ENCODE assay signal across 22 cellular contexts in the genomic region with DNA sequence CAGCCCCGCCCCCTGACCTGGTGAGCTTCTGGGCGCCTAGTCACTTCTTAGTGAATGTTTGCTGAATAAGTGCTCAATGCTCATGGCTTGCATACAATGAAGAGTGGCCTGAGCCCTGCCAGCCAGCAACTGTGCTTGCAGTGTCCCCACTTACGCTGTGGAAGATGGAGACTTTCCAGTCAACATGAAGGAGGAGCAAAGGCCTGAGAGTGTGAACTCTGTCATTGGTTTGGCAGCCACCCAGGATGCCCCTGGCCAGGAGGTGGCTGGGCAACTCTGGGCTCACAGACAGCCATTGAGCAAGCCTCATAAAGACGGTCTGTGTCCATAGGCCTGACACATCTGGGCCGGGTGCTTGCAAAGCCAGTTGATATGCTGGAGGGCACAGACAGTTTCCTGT.
A peak's percentile ranks its signal among the peaks of the same experiment; 100 is the strongest.
DNase-seq lines count a peak whose midpoint lies in the region; ATAC-seq and TF ChIP-seq lines count a peak whose summit lies in the region.
"Had no signal": no experiment of that assay in that cellular context is flagged by ENCODE, and none has a peak within 500 bp of the region (broad histone marks: within the 10 kb centered on the region; RNA-seq: fewer than 3 reads in every experiment).

No MANE protein-coding gene starts in this region.

- H3K36me3 ChIP-seq in right atrium auricular region, result no peaks in the 10 kb centered on the region
- no peaks in the 10 kb centered on the region for H3K36me3 ChIP-seq in heart right ventricle
- no peaks in the 10 kb centered on the region for H3K36me3 ChIP-seq in right lobe of liver
- no peaks in the 10 kb centered on the region for H3K36me3 ChIP-seq in aorta (ENCODE audit: control insufficient read depth in 1 of 2, insufficient read depth in 2 of 2, low read length in 1 of 2)
- H3K36me3 ChIP-seq: ascending aorta, upper lobe of right lung had no signal

- H3K9me3 ChIP-seq in right atrium auricular region (no peaks in the 10 kb centered on the region), heart right ventricle (peaks cover 0 to 5% (median 0%) of the 10 kb centered on the region in 11 donors), right lobe of liver (no peaks in the 10 kb centered on the region), aorta (ENCODE audit: control insufficient read depth, low read length) (no peaks in the 10 kb centered on the region)
- H3K9me3 ChIP-seq: ascending aorta, upper lobe of right lung had no signal

- H3K27ac ChIP-seq in right atrium auricular region (no peak overlapping the region), heart right ventricle (no peak overlapping the region), right lobe of liver (peak overlapping the region in 1 of 3 donors; percentile 41), aorta (ENCODE audit: low read depth in 1 of 2, low read length in 2 of 2) (no peak overlapping the region)
- H3K27ac ChIP-seq: 22Rv1, ascending aorta, upper lobe of right lung had no signal

- DNase-seq in right atrium auricular region (ENCODE audit: low spot score) (peak; percentile 50), heart right ventricle (no peak), epithelial cell of esophagus (ENCODE audit: low read depth) (peak; percentile 39), right lobe of liver (peak; percentile 65 to 91 (median 89)), aorta (no peak)
- no peak for DNase-seq in activated CD8-positive, alpha-beta memory T cell treated with anti-CD3 and anti-CD28 coated beads for 24 hours
- no peak for DNase-seq in activated naive CD8-positive, alpha-beta T cell treated with anti-CD3 and anti-CD28 coated beads for 36 hours
- DNase-seq: activated CD4-positive, alpha-beta memory T cell treated with anti-CD3 and anti-CD28 coated beads, Interleukin-2, amount 10 ng/mL, durations not matched to agents 7 days and 5 days; activated CD4-positive, CD25-positive, alpha-beta regulatory T cell; activated naive CD4-positive, alpha-beta T cell; activated T-cell treated with anti-CD3 and anti-CD28 coated beads, Interleukin-2, amount 50 U/mL, for 1 hour; HCEC 1CT; left ventricle myocardium superior; NCI-H1694; stimulated activated naive CD4-positive, alpha-beta T cell treated with Interleukin-2 at 50 U/mL for 16 hours; T-helper 9 cell; upper lobe of right lung had no signal

- no peak overlapping the region for H3K27ac Mint-ChIP-seq in activated naive CD8-positive, alpha-beta T cell treated with anti-CD3 and anti-CD28 coated beads for 36 hours
- H3K27ac Mint-ChIP-seq: activated CD4-positive, alpha-beta memory T cell treated with anti-CD3 and anti-CD28 coated beads, Interleukin-2, amount 10 ng/mL, durations not matched to agents 7 days and 5 days; B cell had no signal

- no peaks in the 10 kb centered on the region for H3K4me1 Mint-ChIP-seq in activated naive CD8-positive, alpha-beta T cell treated with anti-CD3 and anti-CD28 coated beads for 36 hours
- H3K4me1 Mint-ChIP-seq: activated CD4-positive, alpha-beta memory T cell treated with anti-CD3 and anti-CD28 coated beads, Interleukin-2, amount 10 ng/mL, durations not matched to agents 7 days and 5 days; B cell had no signal

- WGBS in heart right ventricle, 2 donors, result 87 to 89% methylated on average over 5 of the region's 5 CpGs
- WGBS in right lobe of liver (ENCODE audit: insufficient coverage, low coverage, low lambda C conversion rate, missing lambda C conversion rate), result 63% methylated on average over 2 of the region's 5 CpGs
- 75 to 93% methylated on average over 5 of the region's 5 CpGs for WGBS in aorta, 2 donors

- no peaks in the 10 kb centered on the region for H3K36me3 Mint-ChIP-seq in activated naive CD8-positive, alpha-beta T cell treated with anti-CD3 and anti-CD28 coated beads for 36 hours

- H3K4me3 ChIP-seq in right atrium auricular region, result no peak overlapping the region
- no peak overlapping the region for H3K4me3 ChIP-seq in heart right ventricle
- no peak overlapping the region for H3K4me3 ChIP-seq in epithelial cell of esophagus (ENCODE audit: low read length)
- H3K4me3 ChIP-seq in right lobe of liver, result no peak overlapping the region
- H3K4me3 ChIP-seq in aorta (ENCODE audit: low read length in 2 of 2), result no peak overlapping the region
- H3K4me3 ChIP-seq: ascending aorta, upper lobe of right lung had no signal

- H3K9me3 Mint-ChIP-seq in activated naive CD8-positive, alpha-beta T cell treated with anti-CD3 and anti-CD28 coated beads for 36 hours, result no peaks in the 10 kb centered on the region
- H3K9me3 Mint-ChIP-seq: activated CD4-positive, alpha-beta memory T cell treated with anti-CD3 and anti-CD28 coated beads, Interleukin-2, amount 10 ng/mL, durations not matched to agents 7 days and 5 days had no signal

- TF ChIP-seq CTCF in right atrium auricular region (IDR thresholded peaks at IDR 0.05), result no peak
- TF ChIP-seq CTCF in heart right ventricle (IDR thresholded peaks at IDR 0.05), result no peak
- TF ChIP-seq CTCF in epithelial cell of esophagus (IDR thresholded peaks at IDR 0.05; ENCODE audit: insufficient read depth, low read depth, low read length, missing control alignments), result no peak
- TF ChIP-seq CTCF in right lobe of liver (IDR thresholded peaks at IDR 0.05), result no peak

- no peaks in the 10 kb centered on the region for H3K4me1 ChIP-seq in right atrium auricular region
- H3K4me1 ChIP-seq in heart right ventricle, result no peaks in the 10 kb centered on the region
- peaks cover 0 to 23% (median 0%) of the 10 kb centered on the region in 4 donors for H3K4me1 ChIP-seq in right lobe of liver
- H3K4me1 ChIP-seq in aorta (ENCODE audit: control insufficient read depth in 1 of 2, insufficient read depth in 2 of 2, low read length in 2 of 2), result no peaks in the 10 kb centered on the region
- H3K4me1 ChIP-seq: ascending aorta, upper lobe of right lung had no signal

- ATAC-seq in heart right ventricle, result no peak
- peak; percentile 69 to 93 (median 86) for ATAC-seq in right lobe of liver
- peak; percentile 29 for ATAC-seq in aorta (ENCODE audit: low FRiP score)
- no peak for ATAC-seq in HG03469 (IDR thresholded peaks at IDR 0.05; ENCODE audit: unreplicated experiment)
- ATAC-seq: left ventricle myocardium superior, Panc1, upper lobe of right lung had no signal

- no peaks in the 10 kb centered on the region for H3K27me3 Mint-ChIP-seq in activated naive CD8-positive, alpha-beta T cell treated with anti-CD3 and anti-CD28 coated beads for 36 hours
- H3K27me3 Mint-ChIP-seq: activated CD4-positive, alpha-beta memory T cell treated with anti-CD3 and anti-CD28 coated beads, Interleukin-2, amount 10 ng/mL, durations not matched to agents 7 days and 5 days; B cell had no signal

- intact Hi-C loops in heart right ventricle (cut with DNase I) (no loop called here), right lobe of liver (cut with DNase I) (no loop called here), aorta (cut with DNase I) (loop anchor here in 1 of 2 donors (10.0 kb wide), 1 partner anchor 64 kb away; no protein-coding TSS in a partner anchor)

- TF ChIP-seq POLR2A in right lobe of liver (IDR thresholded peaks at IDR 0.05), result no peak

- H3K27me3 ChIP-seq in right atrium auricular region, result no peaks in the 10 kb centered on the region
- no peaks in the 10 kb centered on the region for H3K27me3 ChIP-seq in heart right ventricle
- H3K27me3 ChIP-seq in right lobe of liver, result no peaks in the 10 kb centered on the region
- no peaks in the 10 kb centered on the region for H3K27me3 ChIP-seq in aorta (ENCODE audit: control insufficient read depth in 1 of 2, insufficient read depth in 2 of 2, low read length in 1 of 2)
- H3K27me3 ChIP-seq: ascending aorta, upper lobe of right lung had no signal

- no peak overlapping the region for H3K4me3 Mint-ChIP-seq in activated naive CD8-positive, alpha-beta T cell treated with anti-CD3 and anti-CD28 coated beads for 36 hours
- H3K4me3 Mint-ChIP-seq: activated CD4-positive, alpha-beta memory T cell treated with anti-CD3 and anti-CD28 coated beads, Interleukin-2, amount 10 ng/mL, durations not matched to agents 7 days and 5 days; B cell had no signal

Comparison
In these comparisons a context has a peak if more than half of its experiments do, and no peak if none do; other contexts are left out.
1. DNase-seq: peak in right atrium auricular region (single experiment), epithelial cell of esophagus (single experiment) and right lobe of liver (3 of 3); none in heart right ventricle (0 of 2), aorta (0 of 2), activated CD8-positive, alpha-beta memory T cell treated with anti-CD3 and anti-CD28 coated beads for 24 hours (single experiment) and activated naive CD8-positive, alpha-beta T cell treated with anti-CD3 and anti-CD28 coated beads for 36 hours (single experiment).
2. ATAC-seq: peak in right lobe of liver (4 of 4) and aorta (single experiment); none in heart right ventricle (0 of 8) and HG03469 (single experiment).